Comparison of ENCODE assay signal across 19 cellular contexts in the genomic region with DNA sequence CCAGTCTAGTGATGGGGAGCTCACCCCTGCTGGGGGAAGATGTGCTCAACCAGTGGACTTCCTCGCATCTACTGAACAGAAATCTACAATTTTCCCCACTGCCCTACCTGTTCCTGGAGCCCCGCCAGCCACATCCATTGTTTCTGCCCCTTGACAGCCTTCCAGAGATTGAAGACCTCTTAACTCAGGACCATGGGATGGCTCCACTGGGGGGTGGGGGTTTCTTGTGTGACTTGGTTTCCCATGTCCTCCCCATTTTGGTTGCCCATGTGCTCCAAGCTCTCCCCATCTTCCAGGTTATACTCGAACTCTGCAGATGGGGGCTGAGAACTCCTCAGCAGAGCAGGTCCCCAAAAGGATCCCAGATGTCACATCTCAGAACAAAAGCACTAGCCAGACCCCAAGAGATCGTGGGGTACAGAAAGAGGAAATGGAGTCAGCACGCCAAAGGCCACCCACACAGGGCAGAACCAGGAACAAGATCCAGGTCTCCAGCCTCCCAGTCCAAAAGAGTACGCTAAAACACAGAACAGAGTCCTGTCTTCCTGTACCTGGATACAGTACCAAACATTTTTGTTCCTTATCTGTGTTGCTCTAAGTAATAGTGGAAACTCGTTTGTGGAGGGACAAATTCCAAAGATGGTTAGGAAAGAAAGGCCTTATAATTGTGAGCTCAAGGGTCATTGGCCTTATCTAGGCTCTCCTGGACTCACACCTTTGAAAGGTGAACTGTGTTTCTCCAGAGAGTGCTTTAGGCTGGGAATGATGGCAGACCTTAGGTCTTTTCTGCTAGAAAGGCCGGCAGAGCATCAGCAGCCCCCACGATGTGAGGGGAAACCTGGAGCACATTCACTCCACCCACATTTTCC. TPM values are rescaled to one million over a fixed set of nuclear protein-coding genes. Genes with fewer than 3 reads are reported as not detected.
A peak's percentile ranks its signal among the peaks of the same experiment; 100 is the strongest.
DNase-seq lines count a peak whose midpoint lies in the region; ATAC-seq and TF ChIP-seq lines count a peak whose summit lies in the region.
"Had no signal": no experiment of that assay in that cellular context is flagged by ENCODE, and none has a peak within 500 bp of the region (broad histone marks: within the 10 kb centered on the region; RNA-seq: fewer than 3 reads in every experiment).

No MANE protein-coding gene starts in this region.

- H3K36me3 ChIP-seq in CD8-positive, alpha-beta memory T cell (ENCODE audit: insufficient read depth, low read length) = no peaks in the 10 kb centered on the region
- no peaks in the 10 kb centered on the region for H3K36me3 ChIP-seq in colonic mucosa
- H3K36me3 ChIP-seq in liver (ENCODE audit: control insufficient read depth in 4 of 4, insufficient read depth in 3 of 4, low read depth in 1 of 4, low read length in 3 of 4) = no peaks in the 10 kb centered on the region
- H3K36me3 ChIP-seq in sigmoid colon = no peaks in the 10 kb centered on the region
- no peaks in the 10 kb centered on the region for H3K36me3 ChIP-seq in vagina
- H3K36me3 ChIP-seq: BLaER1 treated with 17β-estradiol and CSF1 and Interleukin-3, amounts not matched to agents 10 nM and 100 nM; MG63; upper lobe of left lung had no signal

- TF ChIP-seq RAD21 in liver (IDR thresholded peaks at IDR 0.05) = no peak

- H3K27me3 Mint-ChIP-seq in CD8-positive, alpha-beta memory T cell = no peaks in the 10 kb centered on the region
- H3K27me3 Mint-ChIP-seq: brain had no signal

- no peak overlapping the region for H3K4me3 Mint-ChIP-seq in CD8-positive, alpha-beta memory T cell
- H3K4me3 Mint-ChIP-seq: brain; T-helper 2 cell treated with Interferon-gamma antibody and Interleukin-4, amounts not matched to agents 5 μg/mL and 100 μg/mL, for 36 hours had no signal

- H3K4me1 Mint-ChIP-seq in CD8-positive, alpha-beta memory T cell = peaks cover 30 to 39% (median 35%) of the 10 kb centered on the region in 3 donors

- peak overlapping the region in 1 of 2 donors; percentile 29 for H3K9ac ChIP-seq in colonic mucosa (ENCODE audit: low read depth in 2 of 2, low read length in 2 of 2)
- H3K9ac ChIP-seq in liver (ENCODE audit: low read depth in 1 of 2, low read length in 2 of 2) = no peak overlapping the region
- H3K9ac ChIP-seq: BLaER1 treated with 17β-estradiol and CSF1 and Interleukin-3, amounts not matched to agents 10 nM and 100 nM; SK-N-SH had no signal

- CTCF ChIA-PET in CD8-positive, alpha-beta memory T cell (lab: Charles Lee) = no interaction called here

- intact Hi-C loops in colonic mucosa (cut with DNase I) = no loop called here
- intact Hi-C loops in sigmoid colon (cut with DNase I) = no loop called here
- intact Hi-C loops in vagina (cut with DNase I) = no loop called here

- no peak overlapping the region for H3K27ac ChIP-seq in CD8-positive, alpha-beta memory T cell (ENCODE audit: low read depth, low read length)
- H3K27ac ChIP-seq in colonic mucosa (peak overlapping the region; percentile 2), liver (ENCODE audit: low read depth in 1 of 2, low read length in 2 of 2) (no peak overlapping the region), sigmoid colon (no peak overlapping the region), vagina (no peak overlapping the region)
- H3K27ac ChIP-seq: BLaER1 treated with 17β-estradiol and CSF1 and Interleukin-3, amounts not matched to agents 10 nM and 100 nM; upper lobe of left lung; WERI-Rb-1 had no signal

- no peak for ATAC-seq in GM21381 (IDR thresholded peaks at IDR 0.05; ENCODE audit: unreplicated experiment)
- no peak for ATAC-seq in GM19452 (IDR thresholded peaks at IDR 0.05; ENCODE audit: unreplicated experiment)

- H3K27me3 ChIP-seq in CD8-positive, alpha-beta memory T cell (ENCODE audit: insufficient read depth, low read length, poor library complexity, severe bottlenecking) = no peaks in the 10 kb centered on the region
- H3K27me3 ChIP-seq in colonic mucosa (no peaks in the 10 kb centered on the region), liver (ENCODE audit: control insufficient read depth in 4 of 4, insufficient read depth in 4 of 4, low read length in 3 of 4) (no peaks in the 10 kb centered on the region), sigmoid colon (no peaks in the 10 kb centered on the region), vagina (no peaks in the 10 kb centered on the region)
- H3K27me3 ChIP-seq: BLaER1 treated with 17β-estradiol and CSF1 and Interleukin-3, amounts not matched to agents 10 nM and 100 nM; MG63; upper lobe of left lung had no signal

- peaks cover 0 to 6% (median 1%) of the 10 kb centered on the region in 3 donors for H3K36me3 Mint-ChIP-seq in CD8-positive, alpha-beta memory T cell
- H3K36me3 Mint-ChIP-seq: brain had no signal

- no peaks in the 10 kb centered on the region for H3K9me3 ChIP-seq in CD8-positive, alpha-beta memory T cell (ENCODE audit: low read length)
- no peaks in the 10 kb centered on the region for H3K9me3 ChIP-seq in colonic mucosa
- H3K9me3 ChIP-seq in liver (ENCODE audit: control insufficient read depth in 4 of 4, low read length in 3 of 4) = no peaks in the 10 kb centered on the region
- no peaks in the 10 kb centered on the region for H3K9me3 ChIP-seq in sigmoid colon
- H3K9me3 ChIP-seq in vagina = no peaks in the 10 kb centered on the region
- H3K9me3 ChIP-seq: BLaER1 treated with 17β-estradiol and CSF1 and Interleukin-3, amounts not matched to agents 10 nM and 100 nM; MG63; SK-N-SH; upper lobe of left lung had no signal

- peak overlapping the region in 6 of 8 donors; percentile 57 to 91 (median 66) for H3K27ac Mint-ChIP-seq in CD8-positive, alpha-beta memory T cell
- H3K27ac Mint-ChIP-seq: brain; T-helper 2 cell treated with Interferon-gamma antibody and Interleukin-4, amounts not matched to agents 5 μg/mL and 100 μg/mL, for 36 hours had no signal

- no peak for DNase-seq in CD8-positive, alpha-beta memory T cell
- DNase-seq in colonic mucosa = no peak
- peak; percentile 46 for DNase-seq in sigmoid colon
- no peak for DNase-seq in vagina (ENCODE audit: extremely low spot score in 2 of 2)
- DNase-seq in EL = no peak
- DNase-seq: activated CD8-positive, alpha-beta memory T cell treated with anti-CD3 and anti-CD28 coated beads, Interleukin-2, amount 50 U/mL, for 48 hours; activated effector memory CD4-positive, alpha-beta T cell treated with anti-CD3 and anti-CD28 coated beads, Interleukin-2, amount 50 U/mL, for 16 hours; MG63; NCI-H1436; NCI-H524 treated with DMSO at 0.1 percent for 48 hours; SK-N-SH; upper lobe of left lung; WERI-Rb-1 had no signal

- POLR2A ChIA-PET in CD8-positive, alpha-beta memory T cell (lab: Charles Lee) = no interaction called here

- TF ChIP-seq EP300 in sigmoid colon (IDR thresholded peaks at IDR 0.05) = no peak

- H3K9me3 Mint-ChIP-seq in CD8-positive, alpha-beta memory T cell = no peaks in the 10 kb centered on the region
- H3K9me3 Mint-ChIP-seq: brain; T-helper 2 cell treated with Interferon-gamma antibody and Interleukin-4, amounts not matched to agents 5 μg/mL and 100 μg/mL, for 36 hours had no signal

- TF ChIP-seq CTCF in colonic mucosa (IDR thresholded peaks at IDR 0.05) (no peak), liver (IDR thresholded peaks at IDR 0.05; ENCODE audit: low read depth, low read length, missing input control) (no peak), sigmoid colon (IDR thresholded peaks at IDR 0.05) (no peak), vagina (IDR thresholded peaks at IDR 0.05) (no peak)

- H3K4me3 ChIP-seq in CD8-positive, alpha-beta memory T cell (ENCODE audit: low read length) = no peak overlapping the region
- H3K4me3 ChIP-seq in colonic mucosa (no peak overlapping the region), liver (ENCODE audit: low read depth in 1 of 3, low read length in 3 of 3) (no peak overlapping the region), sigmoid colon (no peak overlapping the region), vagina (no peak overlapping the region)
- H3K4me3 ChIP-seq: BLaER1 treated with 17β-estradiol and CSF1 and Interleukin-3, amounts not matched to agents 10 nM and 100 nM; MG63; upper lobe of left lung had no signal

- H3K4me1 ChIP-seq in CD8-positive, alpha-beta memory T cell (ENCODE audit: insufficient read depth, low read length) = no peaks in the 10 kb centered on the region
- H3K4me1 ChIP-seq in colonic mucosa (peaks cover 3% of the 10 kb centered on the region), liver (ENCODE audit: control insufficient read depth in 4 of 4, insufficient read depth in 4 of 4, low read length in 3 of 4) (peaks cover 2 to 12% (median 7%) of the 10 kb centered on the region in 4 donors), sigmoid colon (no peaks in the 10 kb centered on the region), vagina (no peaks in the 10 kb centered on the region)

- TF ChIP-seq POLR2A in sigmoid colon (IDR thresholded peaks at IDR 0.05) (no peak), vagina (IDR thresholded peaks at IDR 0.05) (no peak)

- 77% methylated on average over 9 of the region's 9 CpGs for WGBS in liver
- 60 to 76% methylated on average over 9 of the region's 9 CpGs for WGBS in sigmoid colon, 2 donors

TF ChIP-seq in liver, 16 proteins besides CTCF, POLR2A, EP300 and RAD21 (continues in another document):
- no peak for TF ChIP-seq TAF1 (conservative IDR thresholded peaks at IDR 0.05)
- no peak for TF ChIP-seq EGR1 (IDR thresholded peaks at IDR 0.05; ENCODE audit: low read depth in 2 of 2)
- peak; percentile 20 for TF ChIP-seq HNF4G (IDR thresholded peaks at IDR 0.05)
- TF ChIP-seq FOXA2 (IDR thresholded peaks at IDR 0.05) = no peak

RNA-seq across cellular contexts. Expression of gene CORO2A, which starts 15.8 kb away (rescaled TPM):
- total RNA-seq in CD8-positive, alpha-beta memory T cell = 1 to 10 TPM; 5.1 TPM
- polyA plus RNA-seq in CD8-positive, alpha-beta memory T cell = 11.9 TPM
- 10 to 100 TPM; 53.8 to 68.1 TPM for total RNA-seq in colonic mucosa
- 1 to 10 TPM; 1.3 to 2.8 TPM for total RNA-seq in liver
- 1 to 10 TPM; 1.2 to 1.5 TPM for polyA plus RNA-seq in liver
- total RNA-seq in sigmoid colon = 1 to 10 TPM; 1.2 to 1.8 (median 1.4) TPM
- polyA plus RNA-seq in sigmoid colon = 10 to 100 TPM; 16.8 to 39.6 (median 33.3) TPM
- 17.4 TPM for total RNA-seq in vagina

RNA-seq across cellular contexts. Expression of gene TRIM14, which starts 57.6 kb away (rescaled TPM):
- 10 to 100 TPM; 46.2 to 52.1 TPM for total RNA-seq in CD8-positive, alpha-beta memory T cell
- polyA plus RNA-seq in CD8-positive, alpha-beta memory T cell = 92.5 TPM
- 10 to 100 TPM; 44.6 to 62.0 TPM for total RNA-seq in colonic mucosa
- total RNA-seq in liver = 10 to 100 TPM; 15.2 to 19.9 TPM
- 10 to 100 TPM; 15.6 to 22.0 TPM for polyA plus RNA-seq in liver
- 10 to 100 TPM in 2 of 4 donors, 1 to 10 TPM in 2; 7.2 to 13.2 (median 9.0) TPM for total RNA-seq in sigmoid colon
- polyA plus RNA-seq in sigmoid colon = 10 to 100 TPM; 14.4 to 40.1 (median 17.8) TPM
- 25.8 TPM for total RNA-seq in vagina
